20 cellular contexts compared by ENCODE assay signal in the genomic region with DNA sequence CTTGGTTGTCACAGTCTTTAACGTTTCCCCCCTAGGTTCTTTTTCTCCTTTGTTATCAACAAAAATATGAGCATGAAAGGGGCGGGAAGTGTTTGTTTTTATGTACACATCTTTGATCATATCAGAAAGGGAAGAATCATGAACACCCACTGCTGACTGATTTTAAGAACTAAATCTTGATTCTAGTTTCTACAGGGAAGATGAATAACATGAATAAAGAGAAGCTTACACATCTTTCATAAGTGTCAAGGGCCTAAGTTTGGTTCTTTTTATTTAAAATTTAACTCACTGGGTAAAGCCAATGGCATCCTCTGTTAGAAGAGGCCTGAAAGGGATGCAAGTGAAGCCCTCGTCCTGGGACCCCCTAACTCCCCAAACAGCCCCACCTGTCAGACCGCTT. TPM values are rescaled to one million over a fixed set of nuclear protein-coding genes. Genes with fewer than 3 reads are reported as not detected.
A peak's percentile ranks its signal among the peaks of the same experiment; 100 is the strongest.
DNase-seq lines count a peak whose midpoint lies in the region; ATAC-seq and TF ChIP-seq lines count a peak whose summit lies in the region.
"Had no signal": no experiment of that assay in that cellular context is flagged by ENCODE, and none has a peak within 500 bp of the region (broad histone marks: within the 10 kb centered on the region; RNA-seq: fewer than 3 reads in every experiment).

No MANE protein-coding gene starts in this region.

- WGBS in esophagus, 2 donors, result 68 to 73% methylated on average over 4 of the region's 4 CpGs
- WGBS in psoas muscle, 3 donors, result 82 to 86% (median 83%) methylated on average over 4 of the region's 4 CpGs

- H3K4me3 Mint-ChIP-seq in activated T-cell treated with anti-CD3 and anti-CD28 coated beads, Interleukin-2, amount 50 U/mL, for 24 hours, result no peak overlapping the region
- no peak overlapping the region for H3K4me3 Mint-ChIP-seq in stimulated activated memory B cell treated with anti-CD40 and anti-IgM and Interleukin-4, amounts not matched to agents 10 μg/mL and 1 μg/mL and 100 μg/mL, for 72 hours

- H3K27me3 ChIP-seq in esophagus (ENCODE audit: control insufficient read depth in 1 of 2, insufficient read depth in 2 of 2, low read length in 2 of 2), result no peaks in the 10 kb centered on the region
- no peaks in the 10 kb centered on the region for H3K27me3 ChIP-seq in psoas muscle (ENCODE audit: insufficient read depth in 3 of 3, low read length in 2 of 3)

- H3K36me3 Mint-ChIP-seq in activated T-cell treated with anti-CD3 and anti-CD28 coated beads, Interleukin-2, amount 50 U/mL, for 24 hours (ENCODE audit: low read depth), result no peaks in the 10 kb centered on the region
- H3K36me3 Mint-ChIP-seq in stimulated activated memory B cell treated with anti-CD40 and anti-IgM and Interleukin-4, amounts not matched to agents 10 μg/mL and 1 μg/mL and 100 μg/mL, for 72 hours, result no peaks in the 10 kb centered on the region

- H3K4me1 ChIP-seq in esophagus (ENCODE audit: control insufficient read depth in 2 of 2, insufficient read depth in 2 of 2, low read length in 1 of 2) (no peaks in the 10 kb centered on the region), psoas muscle (peaks cover 4% of the 10 kb centered on the region)

- H3K9me3 ChIP-seq in SK-N-MC (ENCODE audit: low read depth, low read length) (no peaks in the 10 kb centered on the region), esophagus (ENCODE audit: control insufficient read depth in 2 of 2, insufficient read depth in 1 of 2, low read depth in 1 of 2, low read length in 1 of 2) (no peaks in the 10 kb centered on the region), psoas muscle (no peaks in the 10 kb centered on the region)
- H3K9me3 ChIP-seq: A549 had no signal

- no peak overlapping the region for H3K9ac ChIP-seq in SK-N-MC (ENCODE audit: insufficient read length)
- H3K9ac ChIP-seq: GM23248 had no signal

- intact Hi-C loops in psoas muscle (cut with DNase I), result no loop called here

- H3K4me3 ChIP-seq in SK-N-MC (no peak overlapping the region), esophagus (ENCODE audit: low read depth in 1 of 2, low read length in 2 of 2) (no peak overlapping the region), psoas muscle (no peak overlapping the region)
- H3K4me3 ChIP-seq: A549, GM12878, GM23248 had no signal

- ATAC-seq in stimulated activated memory B cell treated with anti-CD40 and anti-IgM and Interleukin-4, amounts not matched to agents 10 μg/mL and 1 μg/mL and 100 μg/mL, for 72 hours, result no peak
- ATAC-seq in GM18858 (IDR thresholded peaks at IDR 0.05; ENCODE audit: unreplicated experiment) (no peak), psoas muscle (no peak)
- ATAC-seq: A549, GM12878 had no signal

- peak overlapping the region; percentile 90 for H3K27ac Mint-ChIP-seq in activated T-cell treated with anti-CD3 and anti-CD28 coated beads, Interleukin-2, amount 50 U/mL, for 24 hours
- peak overlapping the region; percentile 78 for H3K27ac Mint-ChIP-seq in stimulated activated memory B cell treated with anti-CD40 and anti-IgM and Interleukin-4, amounts not matched to agents 10 μg/mL and 1 μg/mL and 100 μg/mL, for 72 hours

- H3K27ac ChIP-seq in SK-N-MC, result peak overlapping the region; percentile 51
- peak overlapping the region; percentile 81 to 90 for H3K27ac ChIP-seq in esophagus (ENCODE audit: low read depth in 2 of 2, low read length in 1 of 2)
- no peak overlapping the region for H3K27ac ChIP-seq in psoas muscle
- H3K27ac ChIP-seq: A549, C4-2B, GM23248 had no signal

- no peak for DNase-seq in activated T-cell treated with anti-CD3 and anti-CD28 coated beads, Interleukin-2, amount 50 U/mL, for 24 hours
- no peak for DNase-seq in activated T-cell treated with anti-CD3 and anti-CD28 coated beads, Interleukin-2, amount 50 U/mL, for 1 hour
- DNase-seq in SK-N-MC (ENCODE audit: low read depth, low spot score) (no peak), DMS153 (lab: John Stamatoyannopoulos, UW) (no peak), psoas muscle (no peak)
- DNase-seq: GDM1, HCEC 1CT, IMR-90, Kasumi-1, NCI-H1105, NCI-H1694, NCI-H2107, NCI-H345 had no signal

- TF ChIP-seq CTCF in psoas muscle (IDR thresholded peaks at IDR 0.05), result no peak

- H3K36me3 ChIP-seq in SK-N-MC (ENCODE audit: insufficient read depth, low read length) (no peaks in the 10 kb centered on the region), esophagus (ENCODE audit: control insufficient read depth in 2 of 2, insufficient read depth in 2 of 2, low read length in 1 of 2) (no peaks in the 10 kb centered on the region), psoas muscle (ENCODE audit: insufficient read depth in 1 of 2, low read depth in 1 of 2) (no peaks in the 10 kb centered on the region)

- peaks cover 20% of the 10 kb centered on the region for H3K27me3 Mint-ChIP-seq in activated T-cell treated with anti-CD3 and anti-CD28 coated beads, Interleukin-2, amount 50 U/mL, for 24 hours
- no peaks in the 10 kb centered on the region for H3K27me3 Mint-ChIP-seq in stimulated activated memory B cell treated with anti-CD40 and anti-IgM and Interleukin-4, amounts not matched to agents 10 μg/mL and 1 μg/mL and 100 μg/mL, for 72 hours

- H3K4me1 Mint-ChIP-seq in activated T-cell treated with anti-CD3 and anti-CD28 coated beads, Interleukin-2, amount 50 U/mL, for 24 hours (ENCODE audit: low read depth), result peaks cover 35% of the 10 kb centered on the region
- H3K4me1 Mint-ChIP-seq in stimulated activated memory B cell treated with anti-CD40 and anti-IgM and Interleukin-4, amounts not matched to agents 10 μg/mL and 1 μg/mL and 100 μg/mL, for 72 hours, result peaks cover 33% of the 10 kb centered on the region

- no peaks in the 10 kb centered on the region for H3K9me3 Mint-ChIP-seq in activated T-cell treated with anti-CD3 and anti-CD28 coated beads, Interleukin-2, amount 50 U/mL, for 24 hours
- H3K9me3 Mint-ChIP-seq in stimulated activated memory B cell treated with anti-CD40 and anti-IgM and Interleukin-4, amounts not matched to agents 10 μg/mL and 1 μg/mL and 100 μg/mL, for 72 hours, result peaks cover 3% of the 10 kb centered on the region

RNA-seq across cellular contexts. Expression of a gene that starts 14.8 kb away (rescaled TPM):
- 100 to 1,000 TPM; 221 to 223 TPM for polyA plus RNA-seq in esophagus
- total RNA-seq in psoas muscle, result 100 to 1,000 TPM in 3 of 4 donors, 10 to 100 TPM in 1; 99.3 to 162 (median 129) TPM
- polyA plus RNA-seq in psoas muscle, result 10 to 100 TPM; 58.8 to 74.8 (median 59.7) TPM
